In genomic region chr7:21077602-21078001, GRCh38 we compare ENCODE assay signal across 15 cellular contexts.
DNase-seq lines count a peak whose midpoint lies in the region; ATAC-seq and TF ChIP-seq lines count a peak whose summit lies in the region.
"Had no signal": no experiment of that assay in that cellular context is flagged by ENCODE, and none has a peak within 500 bp of the region (broad histone marks: within the 10 kb centered on the region; RNA-seq: fewer than 3 reads in every experiment).

No MANE protein-coding gene starts in this region.

- no peaks in the 10 kb centered on the region for H3K27me3 Mint-ChIP-seq in GM23338 (ENCODE audit: insufficient read depth, low read depth, poor library complexity)
- no peaks in the 10 kb centered on the region for H3K27me3 Mint-ChIP-seq in stimulated activated naive CD8-positive, alpha-beta T cell treated with anti-CD3 and anti-CD28 coated beads, Interleukin-15, amount 100 ng/mL, for 72 hours

- no peak overlapping the region for H3K27ac ChIP-seq in GM23338 (ENCODE audit: low read depth)
- no peak overlapping the region for H3K27ac ChIP-seq in smooth muscle cell (ENCODE audit: low read depth)
- H3K27ac ChIP-seq: C4-2B had no signal

- TF ChIP-seq CTCF in GM23338 (conservative IDR thresholded peaks at IDR 0.05; ENCODE audit: low read depth in 2 of 2) (no peak), smooth muscle cell (IDR thresholded peaks at IDR 0.05; ENCODE audit: borderline replicate concordance, insufficient read depth, poor library complexity, severe bottlenecking) (no peak)

- H3K9me3 ChIP-seq in smooth muscle cell (replicated peaks; ENCODE audit: low read depth) = no peaks in the 10 kb centered on the region
- H3K9me3 ChIP-seq: BE2C had no signal

- peak; percentile 58 for DNase-seq in DMS53 (lab: John Stamatoyannopoulos, UW)
- DNase-seq in GM23338 (ENCODE audit: low spot score) = no peak
- peak; percentile 62 for DNase-seq in NCI-H2227 treated with DMSO at 0.1 percent for 48 hours (lab: John Stamatoyannopoulos, UW)
- no peak for DNase-seq in stimulated activated naive CD8-positive, alpha-beta T cell treated with anti-CD3 and anti-CD28 coated beads, Interleukin-15, amount 100 ng/mL, for 72 hours
- DNase-seq in SW480 (ENCODE audit: low spot score) = no peak
- DNase-seq in smooth muscle cell (lab: John Stamatoyannopoulos, UW; ENCODE audit: unreplicated experiment) = no peak
- DNase-seq: BE2C; CD4-positive, alpha-beta memory T cell; DMS79; GOT3; HCEC 1CT; HFFc6 had no signal

- H3K4me3 Mint-ChIP-seq in GM23338 = no peak overlapping the region
- H3K4me3 Mint-ChIP-seq in stimulated activated naive CD8-positive, alpha-beta T cell treated with anti-CD3 and anti-CD28 coated beads, Interleukin-15, amount 100 ng/mL, for 72 hours = no peak overlapping the region
- H3K4me3 Mint-ChIP-seq: CD4-positive, alpha-beta memory T cell; HFFc6 had no signal

- H3F3A ChIP-seq in GM23338 (replicated peaks; ENCODE audit: low read depth) (no peaks in the 10 kb centered on the region), smooth muscle cell (ENCODE audit: low read depth) (no peaks in the 10 kb centered on the region)

- H3K4me2 ChIP-seq in GM23338 = 0 out of 2 replicates have a peak overlapping the region, but pooled peaks have one; percentile 56
- no peak overlapping the region for H3K4me2 ChIP-seq in smooth muscle cell

- no peak overlapping the region for H3K27ac Mint-ChIP-seq in GM23338
- H3K27ac Mint-ChIP-seq in stimulated activated naive CD8-positive, alpha-beta T cell treated with anti-CD3 and anti-CD28 coated beads, Interleukin-15, amount 100 ng/mL, for 72 hours = no peak overlapping the region
- H3K27ac Mint-ChIP-seq: CD4-positive, alpha-beta memory T cell; HFFc6 had no signal

- 80% methylated on average over 5 of the region's 5 CpGs for WGBS in smooth muscle cell (ENCODE audit: low lambda C conversion rate)

- H3K36me3 Mint-ChIP-seq in GM23338 (ENCODE audit: low read depth) = no peaks in the 10 kb centered on the region
- H3K36me3 Mint-ChIP-seq: CD4-positive, alpha-beta memory T cell had no signal

- H3K27me3 ChIP-seq in GM23338 (ENCODE audit: insufficient read depth) = no peaks in the 10 kb centered on the region
- no peaks in the 10 kb centered on the region for H3K27me3 ChIP-seq in smooth muscle cell (ENCODE audit: low read depth)
- H3K27me3 ChIP-seq: BE2C had no signal

- H3K4me3 ChIP-seq in GM23338 (no peak overlapping the region), smooth muscle cell (no peak overlapping the region)

- peaks cover 25% of the 10 kb centered on the region for H3K4me1 Mint-ChIP-seq in GM23338
- no peaks in the 10 kb centered on the region for H3K4me1 Mint-ChIP-seq in stimulated activated naive CD8-positive, alpha-beta T cell treated with anti-CD3 and anti-CD28 coated beads, Interleukin-15, amount 100 ng/mL, for 72 hours
- H3K4me1 Mint-ChIP-seq: CD4-positive, alpha-beta memory T cell had no signal

- no peaks in the 10 kb centered on the region for H3K36me3 ChIP-seq in GM23338 (ENCODE audit: insufficient read depth)
- H3K36me3 ChIP-seq in smooth muscle cell (ENCODE audit: low read depth) = no peaks in the 10 kb centered on the region
- H3K36me3 ChIP-seq: BE2C had no signal

- no peak overlapping the region for H3K9ac ChIP-seq in smooth muscle cell (ENCODE audit: low read depth)

- H3K9me3 Mint-ChIP-seq in GM23338 = no peaks in the 10 kb centered on the region
- H3K9me3 Mint-ChIP-seq in stimulated activated naive CD8-positive, alpha-beta T cell treated with anti-CD3 and anti-CD28 coated beads, Interleukin-15, amount 100 ng/mL, for 72 hours = no peaks in the 10 kb centered on the region
- H3K9me3 Mint-ChIP-seq: CD4-positive, alpha-beta memory T cell had no signal

- H4K20me1 ChIP-seq in GM23338 (replicated peaks; ENCODE audit: insufficient read depth) = no peaks in the 10 kb centered on the region
- no peaks in the 10 kb centered on the region for H4K20me1 ChIP-seq in smooth muscle cell (ENCODE audit: low read depth)

- H3K4me1 ChIP-seq in GM23338 (ENCODE audit: insufficient read depth) (peaks cover 30% of the 10 kb centered on the region), smooth muscle cell (ENCODE audit: low read depth) (peaks cover 18% of the 10 kb centered on the region)
- H3K4me1 ChIP-seq: BE2C had no signal

- H2AFZ ChIP-seq in GM23338 (no peak overlapping the region), smooth muscle cell (ENCODE audit: low read depth) (no peak overlapping the region)

- ATAC-seq in GM23338 (no peak), esophagus mucosa (peak; percentile 28), HG02885 (IDR thresholded peaks at IDR 0.05; ENCODE audit: poor library complexity, unreplicated experiment) (no peak)
- no peak for ATAC-seq in stimulated activated naive CD8-positive, alpha-beta T cell treated with anti-CD3 and anti-CD28 coated beads, Interleukin-15, amount 100 ng/mL, for 72 hours

- no peaks in the 10 kb centered on the region for H3K9me2 ChIP-seq in GM23338 (ENCODE audit: insufficient read depth)

- H3K79me2 ChIP-seq in GM23338 (replicated peaks; ENCODE audit: insufficient read depth) (no peaks in the 10 kb centered on the region), smooth muscle cell (ENCODE audit: low read depth) (no peaks in the 10 kb centered on the region)

TF ChIP-seq in GM23338, 12 proteins besides CTCF, POLR2A, EP300 and RAD21:
- TF ChIP-seq NANOG (IDR thresholded peaks at IDR 0.05; ENCODE audit: borderline replicate concordance) = no peak
TF ChIP-seq in GM23338: peak in this region for 0.

Comparison
In these comparisons a context has a peak if more than half of its experiments do, and no peak if none do; other contexts are left out.
1. DNase-seq: peak in DMS53 (single experiment) and NCI-H2227 treated with DMSO at 0.1 percent for 48 hours (single experiment); none in GM23338 (single experiment), stimulated activated naive CD8-positive, alpha-beta T cell treated with anti-CD3 and anti-CD28 coated beads, Interleukin-15, amount 100 ng/mL, for 72 hours (0 of 2), SW480 (single experiment) and smooth muscle cell (single experiment).